In the genomic region with DNA sequence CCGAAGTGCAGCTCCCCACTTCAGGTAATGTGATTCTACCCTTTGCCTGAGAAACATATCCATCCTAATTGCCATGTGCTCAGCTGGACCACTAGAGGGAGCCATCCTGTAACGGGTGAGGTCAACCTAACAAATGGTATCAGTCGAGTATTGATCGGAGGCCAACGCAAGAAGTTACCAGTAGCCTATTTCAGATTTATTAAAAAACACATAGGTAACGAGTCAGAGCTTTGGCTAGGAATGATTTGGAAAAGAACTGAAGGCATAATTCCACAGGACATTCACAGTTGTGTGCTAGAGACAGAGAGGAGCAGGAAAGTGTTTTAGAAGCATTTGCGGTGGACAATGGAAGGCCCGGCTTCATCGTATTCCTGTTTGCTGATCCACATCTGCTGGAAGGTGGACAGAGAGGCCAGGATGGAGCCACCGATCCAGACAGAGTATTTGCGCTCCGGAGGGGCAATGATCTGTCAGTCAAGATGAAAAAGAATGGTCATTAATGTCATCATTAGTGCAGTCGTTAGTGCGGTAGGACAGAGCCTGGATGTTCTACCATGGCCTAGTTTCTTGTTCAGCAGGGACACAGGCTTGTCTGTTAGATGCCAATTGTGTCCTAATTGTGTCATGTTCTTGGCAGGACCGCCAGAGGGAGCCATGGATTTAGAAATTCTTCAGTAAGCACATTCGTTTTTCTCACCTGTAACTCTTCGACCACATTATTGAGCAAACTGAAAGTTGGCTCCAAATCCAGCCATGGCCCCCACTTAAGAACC, we compare ENCODE assay signal across 8 cellular contexts. TPM values are rescaled to one million over a fixed set of nuclear protein-coding genes. Genes with fewer than 3 reads are reported as not detected.
DNase-seq lines count a peak whose midpoint lies in the region; ATAC-seq and TF ChIP-seq lines count a peak whose summit lies in the region.

No MANE protein-coding gene starts in this region.

- no peaks in the 10 kb centered on the region for H3K9me2 ChIP-seq in SU-DHL-6 (replicated peaks; ENCODE audit: insufficient read depth, low read length)

- DNase-seq in NCI-H1092 treated with DMSO at 0.1 percent for 48 hours (lab: John Stamatoyannopoulos, UW): peak; percentile 46
- peak; percentile 55 for DNase-seq in activated naive CD8-positive, alpha-beta T cell treated with anti-CD3 and anti-CD28 coated beads, Interleukin-2, amount 50 U/mL, for 16 hours (ENCODE audit: low read depth, low spot score)
- DNase-seq in cardiac muscle cell (ENCODE audit: low read depth in 1 of 2, low spot score in 1 of 2): peak; percentile 85 to 86
- peak; percentile 80 for DNase-seq in prostate gland (ENCODE audit: low spot score)
- peak; percentile 82 for DNase-seq in ureter (ENCODE audit: low spot score)

- peak; percentile 86 for TF ChIP-seq CTCF in SU-DHL-6 (IDR thresholded peaks at IDR 0.05; ENCODE audit: insufficient read depth, low read length, poor library complexity, severe bottlenecking)
- TF ChIP-seq CTCF in cardiac muscle cell (IDR thresholded peaks at IDR 0.05; ENCODE audit: low read depth, low read length): peak; percentile 89
- peak; percentile 67 to 88 (median 79) for TF ChIP-seq CTCF in prostate gland (IDR thresholded peaks at IDR 0.05)

- H3K27me3 ChIP-seq in BLaER1: no peaks in the 10 kb centered on the region
- H3K27me3 ChIP-seq in SU-DHL-6 (ENCODE audit: low read length): no peaks in the 10 kb centered on the region
- H3K27me3 ChIP-seq in cardiac muscle cell: no peaks in the 10 kb centered on the region
- no peaks in the 10 kb centered on the region for H3K27me3 ChIP-seq in prostate gland (replicated peaks; ENCODE audit: insufficient read depth)

- peak; percentile 36 for ATAC-seq in GM21360 (IDR thresholded peaks at IDR 0.05; ENCODE audit: unreplicated experiment)

- peak overlapping the region; percentile 16 for H2AFZ ChIP-seq in SU-DHL-6 (ENCODE audit: low read depth, low read length, severe bottlenecking)

- peak overlapping the region; percentile 15 for H3K4me2 ChIP-seq in BLaER1
- peak overlapping the region; percentile 15 for H3K4me2 ChIP-seq in SU-DHL-6 (ENCODE audit: low read depth, low read length, poor library complexity, severe bottlenecking)

- no peak overlapping the region for H3K9ac ChIP-seq in BLaER1
- H3K9ac ChIP-seq in SU-DHL-6 (ENCODE audit: low read length): no peak overlapping the region

- H3K4me1 ChIP-seq in BLaER1: peaks cover 5% of the 10 kb centered on the region
- H3K4me1 ChIP-seq in cardiac muscle cell (ENCODE audit: low read depth): no peaks in the 10 kb centered on the region
- H3K4me1 ChIP-seq in prostate gland (replicated peaks): no peaks in the 10 kb centered on the region

- no peak overlapping the region for H3K4me3 ChIP-seq in BLaER1
- H3K4me3 ChIP-seq in SU-DHL-6 (ENCODE audit: insufficient read depth, low read length, poor library complexity, severe bottlenecking): no peak overlapping the region
- H3K4me3 ChIP-seq in cardiac muscle cell: no peak overlapping the region
- H3K4me3 ChIP-seq in prostate gland: no peak overlapping the region

- H3K9me3 ChIP-seq in BLaER1 (no peaks in the 10 kb centered on the region), SU-DHL-6 (ENCODE audit: insufficient read depth, low read length) (no peaks in the 10 kb centered on the region), cardiac muscle cell (ENCODE audit: low read depth) (no peaks in the 10 kb centered on the region), prostate gland (no peaks in the 10 kb centered on the region)

- TF ChIP-seq POLR2A in prostate gland (IDR thresholded peaks at IDR 0.05): no peak

- intact Hi-C loops in prostate gland (cut with DNase I): loop anchor here (5.0 kb wide), 1 partner anchor 272 kb away; a partner anchor contains a TSS

- H3F3A ChIP-seq in SU-DHL-6 (ENCODE audit: insufficient read depth): no peaks in the 10 kb centered on the region

- 24% methylated on average over 17 of the region's 17 CpGs for WGBS in prostate gland

- H3K27ac ChIP-seq in BLaER1 (no peak overlapping the region), SU-DHL-6 (ENCODE audit: low read depth, low read length) (no peak overlapping the region), cardiac muscle cell (peak overlapping the region; percentile 2), prostate gland (peak overlapping the region in 1 of 2 donors; percentile 60)

- H3K36me3 ChIP-seq in BLaER1 (no peaks in the 10 kb centered on the region), SU-DHL-6 (ENCODE audit: low read length) (no peaks in the 10 kb centered on the region), cardiac muscle cell (peaks cover 14% of the 10 kb centered on the region), prostate gland (no peaks in the 10 kb centered on the region)

- no peaks in the 10 kb centered on the region for H3K79me2 ChIP-seq in SU-DHL-6 (ENCODE audit: insufficient read depth, low read length)

- H4K20me1 ChIP-seq in BLaER1 (no peaks in the 10 kb centered on the region), SU-DHL-6 (ENCODE audit: low read depth, low read length) (no peaks in the 10 kb centered on the region)

RNA-seq across cellular contexts. Expression of a gene that starts 17.5 kb away (rescaled TPM):
- total RNA-seq in cardiac muscle cell (405 and 1,463 TPM in 2 replicates), prostate gland (1,000 to 10,000 TPM; 1,024 to 1,957 TPM), ureter (1,405 TPM)
- 725 and 2,064 TPM in 2 replicates for polyA plus RNA-seq in cardiac muscle cell

RNA-seq across cellular contexts. Expression of a gene that starts 55.0 kb away (rescaled TPM):
- 36.0 and 38.4 TPM in 2 replicates for total RNA-seq in cardiac muscle cell
- polyA plus RNA-seq in cardiac muscle cell: 3.6 and 7.9 TPM in 2 replicates
- total RNA-seq in prostate gland: 1 to 10 TPM; 3.6 to 5.8 TPM
- total RNA-seq in ureter: 13.2 TPM

RNA-seq across cellular contexts. Expression of a gene that starts 55.5 kb away (rescaled TPM):
- total RNA-seq in cardiac muscle cell (0.67 and 1.2 TPM in 2 replicates), prostate gland (10 to 100 TPM; 13.7 to 17.7 TPM), ureter (34.7 TPM)
- 0.77 and 1.9 TPM in 2 replicates for polyA plus RNA-seq in cardiac muscle cell
